Comparison of ENCODE assay signal across 8 cellular contexts in the genomic region with DNA sequence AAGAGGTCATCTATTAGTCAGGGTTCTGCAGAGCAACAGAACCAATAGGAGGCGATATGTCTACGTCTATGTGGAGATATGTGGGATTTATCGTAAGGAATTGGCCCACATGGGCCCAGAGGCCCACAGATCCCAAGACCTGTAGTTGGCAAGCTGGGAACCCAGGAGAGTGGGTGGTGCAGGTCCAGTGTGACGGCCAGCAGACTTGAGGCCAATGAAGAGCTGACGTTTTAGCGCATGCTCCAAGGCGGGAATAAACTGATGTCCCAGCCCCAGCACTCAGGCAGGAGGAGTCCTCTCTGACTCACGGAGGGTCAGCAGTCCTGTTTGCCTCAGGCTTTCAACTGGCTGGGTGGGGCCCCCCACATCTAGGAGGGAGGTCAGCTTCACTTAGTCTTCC.
"Had no signal": no experiment of that assay in that cellular context is flagged by ENCODE, and none has a peak within 500 bp of the region (broad histone marks: within the 10 kb centered on the region; RNA-seq: fewer than 3 reads in every experiment).

No MANE protein-coding gene starts in this region.

- H3K27ac ChIP-seq: GM23248 had no signal

- H3K4me3 ChIP-seq: GM23248, GM23338, HAP-1 had no signal

- DNase-seq: GM23248, GOT3, H7, H9, HCEC 1CT, HFFc6 had no signal
